ENCODE assay signal across 14 cellular contexts in the genomic region with DNA sequence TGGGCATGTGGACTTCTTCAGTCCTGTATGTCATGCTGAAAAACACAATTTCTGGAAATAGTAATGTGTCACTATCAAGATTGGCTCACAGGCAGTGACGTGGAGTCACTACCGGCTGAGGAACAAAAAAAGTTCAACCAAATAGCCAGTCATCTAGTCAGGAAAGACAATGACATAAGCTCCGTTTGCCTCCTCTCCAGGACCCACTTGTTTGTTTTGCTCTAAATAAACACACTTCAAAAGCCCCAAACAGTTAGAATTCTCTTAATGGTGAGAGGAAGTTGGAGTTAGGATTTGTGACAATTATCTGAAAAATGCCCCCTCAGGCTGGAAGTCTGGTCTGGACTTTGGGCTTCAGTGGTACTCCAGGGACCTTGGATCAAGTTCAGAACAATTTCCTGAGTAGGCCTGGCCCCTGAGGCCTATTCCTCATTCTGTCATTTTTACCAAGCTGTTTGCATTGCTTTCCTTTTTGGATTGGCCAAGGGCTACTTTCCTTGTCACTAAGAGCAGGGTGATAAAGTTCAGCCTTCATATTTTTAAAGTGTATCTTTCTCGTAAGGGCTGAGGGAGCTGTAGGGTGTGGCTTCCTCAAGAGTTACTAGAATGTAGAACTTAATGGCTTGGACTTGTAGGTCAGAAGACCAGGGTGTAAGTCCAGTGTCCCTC.
DNase-seq lines count a peak whose midpoint lies in the region; ATAC-seq and TF ChIP-seq lines count a peak whose summit lies in the region.
"Had no signal": no experiment of that assay in that cellular context is flagged by ENCODE, and none has a peak within 500 bp of the region (broad histone marks: within the 10 kb centered on the region; RNA-seq: fewer than 3 reads in every experiment).

No MANE protein-coding gene starts in this region.

- POLR2A ChIA-PET in PC-3 (lab: Charles Lee; ENCODE audit: unreplicated experiment) = no interaction called here

- H3K27ac ChIP-seq in PC-3 (ENCODE audit: low read length) = peak overlapping the region; percentile 78
- peak overlapping the region; percentile 32 for H3K27ac ChIP-seq in mesodermal cell (ENCODE audit: low read depth, low read length, severe bottlenecking)

- TF ChIP-seq CTCF in PC-3 (conservative IDR thresholded peaks at IDR 0.05; ENCODE audit: low read depth, low read length) (no peak), fibroblast of the aortic adventitia (IDR thresholded peaks at IDR 0.05; ENCODE audit: insufficient read depth, low read length) (no peak)

- DNase-seq in AG20443 (ENCODE audit: low spot score) (peak; percentile 57), PC-3 (peak; percentile 77), fibroblast of the aortic adventitia (ENCODE audit: low read depth) (peak; percentile 70), NCI-H2227 (lab: John Stamatoyannopoulos, UW; ENCODE audit: unreplicated experiment) (no peak), HCEC 1CT (no peak), superior temporal gyrus (ENCODE audit: extremely low spot score) (no peak), SIG-M5 (lab: John Stamatoyannopoulos, UW) (no peak)
- DNase-seq: activated CD8-positive, alpha-beta T cell treated with anti-CD3 and anti-CD28 coated beads for 36 hours; activated gamma-delta T cell treated with Interleukin-2 at 50 U/mL for 16 hours; GF-D8; nucleus accumbens; stimulated activated CD4-positive, alpha-beta T cell treated with anti-CD3 and anti-CD28 coated beads, Interleukin-4, amount 100 ng/mL, for 24 hours; stimulated activated naive CD4-positive, alpha-beta T cell had no signal

- H3K36me3 ChIP-seq in PC-3 (ENCODE audit: low read depth, low read length) (no peaks in the 10 kb centered on the region), mesodermal cell (ENCODE audit: control insufficient read depth, insufficient read depth, low read length) (no peaks in the 10 kb centered on the region)

- no peaks in the 10 kb centered on the region for H3K27me3 ChIP-seq in PC-3 (ENCODE audit: low read length)

- H3K9me3 ChIP-seq in PC-3 (ENCODE audit: low read length) (no peaks in the 10 kb centered on the region), mesodermal cell (ENCODE audit: control insufficient read depth, low read length) (peaks cover 4% of the 10 kb centered on the region)

- peak overlapping the region; percentile 60 for H2AFZ ChIP-seq in PC-3 (ENCODE audit: low read length)

- ATAC-seq in PC-3 = peak; percentile 60
- ATAC-seq: activated CD8-positive, alpha-beta T cell treated with anti-CD3 and anti-CD28 coated beads for 36 hours had no signal

- H3K4me2 ChIP-seq in PC-3 (ENCODE audit: low read length) = peak overlapping the region; percentile 42

- no peaks in the 10 kb centered on the region for H3K79me2 ChIP-seq in PC-3 (ENCODE audit: low read length)

- H3K4me1 ChIP-seq in PC-3 (ENCODE audit: insufficient read depth, low read length) (peaks cover 45% of the 10 kb centered on the region), mesodermal cell (ENCODE audit: control insufficient read depth, insufficient read depth, low read length, poor library complexity, severe bottlenecking) (peaks cover 13% of the 10 kb centered on the region)

- H3K4me3 ChIP-seq in PC-3 (ENCODE audit: low read length) (no peak overlapping the region), fibroblast of the aortic adventitia (ENCODE audit: low read depth, low read length) (no peak overlapping the region), mesodermal cell (ENCODE audit: extremely low read depth, insufficient read depth, low read length, poor library complexity, severe bottlenecking) (no peak overlapping the region)

- no peaks in the 10 kb centered on the region for H4K20me1 ChIP-seq in PC-3 (ENCODE audit: low read length)

- H3K9ac ChIP-seq in PC-3 (ENCODE audit: low read length) = peak overlapping the region; percentile 24

- 84 to 97% methylated on average over 2 to 3 of the region's 4 CpGs for WGBS in mesodermal cell (ENCODE audit: insufficient coverage in 2 of 2), 2 experiments

- CTCF ChIA-PET in PC-3 (lab: Charles Lee) = no interaction called here

- H3K9me2 ChIP-seq in PC-3 (replicated peaks; ENCODE audit: low read length) = no peaks in the 10 kb centered on the region

- intact Hi-C loops in PC-3 (cut with micrococcal nuclease) = no loop called here

- no TSS peak for BruUV-seq in PC-3 (replicated peaks; lab: Mats Ljungman, UMichigan)

- H3F3A ChIP-seq in PC-3 (ENCODE audit: low read length, unreplicated experiment) = no peaks in the 10 kb centered on the region

Comparison
In these comparisons a context has a peak if more than half of its experiments do, and no peak if none do; other contexts are left out.
1. DNase-seq: peak in AG20443 (single experiment), PC-3 (single experiment) and fibroblast of the aortic adventitia (single experiment); none in NCI-H2227 (single experiment), HCEC 1CT (single experiment), superior temporal gyrus (single experiment) and SIG-M5 (single experiment).